8 cellular contexts compared by ENCODE assay signal in genomic region chr10:5629789-5630436, GRCh38. TPM values are rescaled to one million over a fixed set of nuclear protein-coding genes. Genes with fewer than 3 reads are reported as not detected.
DNase-seq lines count a peak whose midpoint lies in the region; ATAC-seq and TF ChIP-seq lines count a peak whose summit lies in the region.

No MANE protein-coding gene starts in this region.

- intact Hi-C loops in Caco-2 (cut with micrococcal nuclease; ENCODE audit: unreplicated experiment), result loop anchor here (1.0 to 10.0 kb wide), 3 partner anchors 107 to 805 kb away; partner anchors contain the start of gene AKR1E2
- intact Hi-C loops in Panc1 (cut with micrococcal nuclease; ENCODE audit: unreplicated experiment), result no loop called here
- intact Hi-C loops in activated T-helper 1 cell treated with anti-CD3 and anti-CD28 coated beads, Interleukin-12 subunit alpha, Interleukin-12 subunit beta, Interleukin-2, Interleukin-4 antibody, amounts not matched to agents 30 ng/mL and 10 ng/mL and 1 ng/mL, durations not matched to agents 14 hours and 24 hours and 36 hours (cut with micrococcal nuclease), result loop anchor here (1.0 to 5.0 kb wide), 7 partner anchors 36 to 457 kb away; partner anchors contain the start of genes ASB13, RBM17 and TASOR2
- intact Hi-C loops in thyroid gland (cut with DNase I), result no loop called here

- in situ Hi-C loops in Panc1 (cut with HindIII; ENCODE audit: low pct_unique_long_range_greater_than_20kb, low sequenced_read_pairs), result no loop called here

- peaks cover 21% of the 10 kb centered on the region for H3K4me1 ChIP-seq in Caco-2
- H3K4me1 ChIP-seq in Panc1 (ENCODE audit: control insufficient read depth, insufficient read depth, low read length), result no peaks in the 10 kb centered on the region
- peaks cover 0 to 10% of the 10 kb centered on the region in 2 donors for H3K4me1 ChIP-seq in thyroid gland

- no peaks in the 10 kb centered on the region for H3K27me3 Mint-ChIP-seq in Caco-2 (ENCODE audit: insufficient read depth, unreplicated experiment)
- peaks cover 3% of the 10 kb centered on the region for H3K27me3 Mint-ChIP-seq in activated T-helper 1 cell treated with anti-CD3 and anti-CD28 coated beads, Interleukin-12 subunit alpha, Interleukin-12 subunit beta, Interleukin-2, Interleukin-4 antibody, amounts not matched to agents 30 ng/mL and 10 ng/mL and 1 ng/mL, durations not matched to agents 14 hours and 24 hours and 36 hours (ENCODE audit: insufficient read depth)

- no peaks in the 10 kb centered on the region for H3K36me3 Mint-ChIP-seq in Caco-2 (ENCODE audit: insufficient read depth, unreplicated experiment)
- no peaks in the 10 kb centered on the region for H3K36me3 Mint-ChIP-seq in activated T-helper 1 cell treated with anti-CD3 and anti-CD28 coated beads, Interleukin-12 subunit alpha, Interleukin-12 subunit beta, Interleukin-2, Interleukin-4 antibody, amounts not matched to agents 30 ng/mL and 10 ng/mL and 1 ng/mL, durations not matched to agents 14 hours and 24 hours and 36 hours (ENCODE audit: low read depth)

- H3K4me1 Mint-ChIP-seq in Caco-2 (ENCODE audit: low read depth, unreplicated experiment), result peaks cover 25% of the 10 kb centered on the region
- H3K4me1 Mint-ChIP-seq in activated T-helper 1 cell treated with anti-CD3 and anti-CD28 coated beads, Interleukin-12 subunit alpha, Interleukin-12 subunit beta, Interleukin-2, Interleukin-4 antibody, amounts not matched to agents 30 ng/mL and 10 ng/mL and 1 ng/mL, durations not matched to agents 14 hours and 24 hours and 36 hours (ENCODE audit: low read depth), result peaks cover 19% of the 10 kb centered on the region

- no peaks in the 10 kb centered on the region for H3K36me3 ChIP-seq in Caco-2 (ENCODE audit: control insufficient read depth, insufficient read depth, low read length)
- H3K36me3 ChIP-seq in Panc1 (ENCODE audit: control insufficient read depth, insufficient read depth, low read length), result no peaks in the 10 kb centered on the region
- no peaks in the 10 kb centered on the region for H3K36me3 ChIP-seq in thyroid gland

- TF ChIP-seq CTCF in Caco-2 (IDR thresholded peaks at IDR 0.05; ENCODE audit: insufficient read depth in 1 of 2, low read depth in 1 of 2, low read length in 1 of 2, severe bottlenecking in 1 of 2, unreplicated experiment in 1 of 2) (peak; percentile 97 to 98), Panc1 (IDR thresholded peaks at IDR 0.05) (peak; percentile 84), fibroblast of villous mesenchyme (IDR thresholded peaks at IDR 0.05; ENCODE audit: insufficient read depth, low read depth, low read length) (peak; percentile 94), thyroid gland (IDR thresholded peaks at IDR 0.05) (peak; percentile 40 to 70 (median 54))

- no peak overlapping the region for H3K4me3 ChIP-seq in Caco-2 (ENCODE audit: low read depth, low read length)
- H3K4me3 ChIP-seq in Panc1 (ENCODE audit: low read depth in 2 of 2, low read length in 2 of 2), result no peak overlapping the region
- H3K4me3 ChIP-seq in fibroblast of villous mesenchyme (ENCODE audit: low read depth, low read length), result no peak overlapping the region
- H3K4me3 ChIP-seq in thyroid gland (replicated peaks in 1 of 3), result no peak overlapping the region

- H3K27ac ChIP-seq in Panc1 (ENCODE audit: low read length) (no peak overlapping the region), thyroid gland (no peak overlapping the region)

- POLR2A ChIA-PET in Caco-2 (lab: Charles Lee) (interaction anchor here (0.6 to 1.0 kb wide), 2 partner anchors 183 to 804 kb away, joined by 4 to 5 read pairs; partner anchors contain the start of gene AKR1E2), Panc1 (lab: Charles Lee) (interaction anchor here (0.7 kb wide), 1 partner anchor 175 kb away, joined by 3 read pairs; no protein-coding TSS in a partner anchor)

- H3K27ac Mint-ChIP-seq in Caco-2 (ENCODE audit: unreplicated experiment), result no peak overlapping the region
- no peak overlapping the region for H3K27ac Mint-ChIP-seq in activated T-helper 1 cell treated with anti-CD3 and anti-CD28 coated beads, Interleukin-12 subunit alpha, Interleukin-12 subunit beta, Interleukin-2, Interleukin-4 antibody, amounts not matched to agents 30 ng/mL and 10 ng/mL and 1 ng/mL, durations not matched to agents 14 hours and 24 hours and 36 hours

- BruUV-seq in Caco-2 (replicated peaks; lab: Mats Ljungman, UMichigan), result no TSS peak
- no TSS peak for BruUV-seq in Panc1 (replicated peaks; lab: Mats Ljungman, UMichigan)

- 57% methylated on average over 14 of the region's 14 CpGs for WGBS in thyroid gland, 2 donors

- TF ChIP-seq POLR2A in thyroid gland (IDR thresholded peaks at IDR 0.05), result no peak

- ATAC-seq in GM19452 (IDR thresholded peaks at IDR 0.05; ENCODE audit: unreplicated experiment) (peak; percentile 89), HG03571 (IDR thresholded peaks at IDR 0.05; ENCODE audit: unreplicated experiment) (peak; percentile 90), Panc1 (peak; percentile 90)

- CTCF ChIA-PET in Caco-2 (lab: Charles Lee), result interaction anchor here (0.6 to 1.8 kb wide), 25 partner anchors 10 to 815 kb away, joined by 3 to 11 read pairs (median 4); partner anchors contain the start of genes CALML5 and TASOR2
- CTCF ChIA-PET in Panc1 (lab: Charles Lee), result interaction anchor here (0.5 to 0.7 kb wide), 2 partner anchors 198 to 381 kb away, joined by 5 to 6 read pairs; no protein-coding TSS in a partner anchor

- H3K27me3 ChIP-seq in Caco-2 (replicated peaks; ENCODE audit: control insufficient read depth, insufficient read depth, low read length) (no peaks in the 10 kb centered on the region), Panc1 (ENCODE audit: control insufficient read depth, insufficient read depth, low read length) (no peaks in the 10 kb centered on the region), thyroid gland (no peaks in the 10 kb centered on the region)

- no peak overlapping the region for H3K4me3 Mint-ChIP-seq in Caco-2 (ENCODE audit: unreplicated experiment)
- H3K4me3 Mint-ChIP-seq in activated T-helper 1 cell treated with anti-CD3 and anti-CD28 coated beads, Interleukin-12 subunit alpha, Interleukin-12 subunit beta, Interleukin-2, Interleukin-4 antibody, amounts not matched to agents 30 ng/mL and 10 ng/mL and 1 ng/mL, durations not matched to agents 14 hours and 24 hours and 36 hours, result no peak overlapping the region

- H3K9me3 ChIP-seq in Caco-2 (no peaks in the 10 kb centered on the region), Panc1 (ENCODE audit: control insufficient read depth, insufficient read depth, low read depth, low read length) (no peaks in the 10 kb centered on the region), thyroid gland (no peaks in the 10 kb centered on the region)

- DNase-seq in Caco-2, result peak; percentile 86 to 92
- DNase-seq in Panc1 (ENCODE audit: low read depth, low spot score), result no peak
- DNase-seq in activated T-helper 1 cell treated with anti-CD3 and anti-CD28 coated beads, Interleukin-12 subunit alpha, Interleukin-12 subunit beta, Interleukin-2, Interleukin-4 antibody, amounts not matched to agents 30 ng/mL and 10 ng/mL and 1 ng/mL, durations not matched to agents 14 hours and 24 hours and 36 hours (ENCODE audit: low spot score), result peak; percentile 76
- DNase-seq in fibroblast of villous mesenchyme (ENCODE audit: low read depth), result peak; percentile 90
- peak; percentile 36 for DNase-seq in occipital lobe (lab: John Stamatoyannopoulos, UW)
- DNase-seq in thyroid gland, result peak; percentile 65 to 66

- no peaks in the 10 kb centered on the region for H3K9me3 Mint-ChIP-seq in Caco-2 (ENCODE audit: unreplicated experiment)
- no peaks in the 10 kb centered on the region for H3K9me3 Mint-ChIP-seq in activated T-helper 1 cell treated with anti-CD3 and anti-CD28 coated beads, Interleukin-12 subunit alpha, Interleukin-12 subunit beta, Interleukin-2, Interleukin-4 antibody, amounts not matched to agents 30 ng/mL and 10 ng/mL and 1 ng/mL, durations not matched to agents 14 hours and 24 hours and 36 hours

RNA-seq across cellular contexts. Expression of gene ASB13, which starts 36.5 kb away (rescaled TPM):
- total RNA-seq in Caco-2 (2022) (37.0 and 44.8 TPM in 2 replicates), Panc1 (2021; ENCODE audit: unreplicated experiment) (18.4 TPM), fibroblast of villous mesenchyme (9.1 and 15.1 TPM in 2 replicates), occipital lobe (14.2 TPM), thyroid gland (10 to 100 TPM in 3 of 4 donors, 1 to 10 TPM in 1; 9.9 to 27.7 (median 14.2) TPM)
- polyA plus RNA-seq in Panc1 (2012; ENCODE audit: insufficient read length), result 20.6 TPM
- 12.7 and 14.6 TPM in 2 replicates for total RNA-seq in activated T-helper 1 cell treated with anti-CD3 and anti-CD28 coated beads, Interleukin-12 subunit alpha, Interleukin-12 subunit beta, Interleukin-2, Interleukin-4 antibody, amounts not matched to agents 30 ng/mL and 10 ng/mL and 1 ng/mL, durations not matched to agents 14 hours and 24 hours and 36 hours

RNA-seq across cellular contexts. Expression of gene TASOR2, which starts 54.7 kb away (rescaled TPM):
- total RNA-seq in Caco-2 (2022) (102 and 108 TPM in 2 replicates), Panc1 (2021; ENCODE audit: unreplicated experiment) (57.4 TPM), fibroblast of villous mesenchyme (86.3 and 122 TPM in 2 replicates), occipital lobe (86.1 TPM), thyroid gland (100 to 1,000 TPM in 1 of 4 donors, 10 to 100 TPM in 3; 73.2 to 132 (median 96.3) TPM)
- polyA plus RNA-seq in Panc1 (2012; ENCODE audit: insufficient read length), result 16.1 TPM
- 89.2 and 90.9 TPM in 2 replicates for total RNA-seq in activated T-helper 1 cell treated with anti-CD3 and anti-CD28 coated beads, Interleukin-12 subunit alpha, Interleukin-12 subunit beta, Interleukin-2, Interleukin-4 antibody, amounts not matched to agents 30 ng/mL and 10 ng/mL and 1 ng/mL, durations not matched to agents 14 hours and 24 hours and 36 hours

Comparison
In these comparisons a context has a peak if more than half of its experiments do, and no peak if none do; other contexts are left out.
1. intact Hi-C loops: an anchor here in Caco-2 (1.0 to 10.0 kb wide) and activated T-helper 1 cell treated with anti-CD3 and anti-CD28 coated beads, Interleukin-12 subunit alpha, Interleukin-12 subunit beta, Interleukin-2, Interleukin-4 antibody, amounts not matched to agents 30 ng/mL and 10 ng/mL and 1 ng/mL, durations not matched to agents 14 hours and 24 hours and 36 hours (1.0 to 5.0 kb wide); none called in Panc1 and thyroid gland.